ENCODE assay signal across 1 cellular context in genomic region chr10:118754556-118755423, GRCh38.
A peak's percentile ranks its signal among the peaks of the same experiment; 100 is the strongest.
TF ChIP-seq lines count a peak whose summit lies in the region.

Gene CACUL1, minus strand, starts transcription at chr10:118754970. Its CDS starts 208 bp downstream, at chr10:118754762.

TF ChIP-seq in HEK293, 187 proteins besides CTCF, POLR2A, EP300 and RAD21 (continued from another document and continues in another):
- TF ChIP-seq ZNF518A (tag by site-specific recombination; conservative IDR thresholded peaks at IDR 0.05; ENCODE audit: low read depth) (no peak), ZNF843 (tag by site-specific recombination; IDR thresholded peaks at IDR 0.05) (peak; percentile 26; the same call in 1 of the 2 replicates), ZNF426 (tag by site-specific recombination; IDR thresholded peaks at IDR 0.05) (no peak), REPIN1 (tag by site-specific recombination; IDR thresholded peaks at IDR 0.05; ENCODE audit: low read depth) (no peak), ZSCAN5A (tag by site-specific recombination; IDR thresholded peaks at IDR 0.05) (0 out of 2 replicates have a peak, but pooled peaks have one; percentile 44), ZNF324 (tag by site-specific recombination; IDR thresholded peaks at IDR 0.05) (0 out of 2 replicates have a peak, but pooled peaks have one; percentile 13), KLF8 (tag by site-specific recombination; IDR thresholded peaks at IDR 0.05) (peak; percentile 92), ZNF16 (tag by site-specific recombination; IDR thresholded peaks at IDR 0.05; ENCODE audit: low read depth) (no peak), ZNF792 (tag by site-specific recombination; IDR thresholded peaks at IDR 0.05) (no peak), ZNF341 (tag by site-specific recombination; IDR thresholded peaks at IDR 0.05; ENCODE audit: low read depth) (peak; percentile 36; the same call in 1 of the 2 replicates), ZNF510 (tag by site-specific recombination; IDR thresholded peaks at IDR 0.05; ENCODE audit: insufficient replicate concordance) (no peak), ZNF654 (tag by site-specific recombination; IDR thresholded peaks at IDR 0.05; ENCODE audit: low read depth) (no peak), ZNF76 (tag by site-specific recombination; IDR thresholded peaks at IDR 0.05; ENCODE audit: borderline replicate concordance, low read depth) (peak; percentile 76), ZNF658 (tag by site-specific recombination; IDR thresholded peaks at IDR 0.05) (no peak), ZNF692 (tag by site-specific recombination; IDR thresholded peaks at IDR 0.05) (no peak), ZXDB (tag by site-specific recombination; IDR thresholded peaks at IDR 0.05) (peak; percentile 85), SETDB1 (IDR thresholded peaks at IDR 0.05; ENCODE audit: insufficient read length, low read length) (no peak), ZNF138 (tag by site-specific recombination; IDR thresholded peaks at IDR 0.05; ENCODE audit: borderline replicate concordance) (no peak), SP7 (tag by site-specific recombination; IDR thresholded peaks at IDR 0.05) (peak; percentile 73), YY1 (tag by site-specific recombination; IDR thresholded peaks at IDR 0.05) (peak; percentile 75; the same call in 1 of the 2 replicates), ZBTB48 (tag by site-specific recombination; IDR thresholded peaks at IDR 0.05) (peak; percentile 46; the same call in 1 of the 2 replicates), ZNF404 (tag by site-specific recombination; IDR thresholded peaks at IDR 0.05) (no peak), HOXC10 (CRISPR knock-in tag; IDR thresholded peaks at IDR 0.05) (no peak), KLF16 (tag by site-specific recombination; IDR thresholded peaks at IDR 0.05) (peak; percentile 91), ZNF223 (tag by site-specific recombination; IDR thresholded peaks at IDR 0.05) (no peak), ZNF169 (tag by site-specific recombination; IDR thresholded peaks at IDR 0.05) (no peak), ZNF580 (tag by site-specific recombination; IDR thresholded peaks at IDR 0.05) (no peak), ZNF791 (tag by site-specific recombination; IDR thresholded peaks at IDR 0.05) (no peak), ZNF660 (tag by site-specific recombination; IDR thresholded peaks at IDR 0.05) (peak; percentile 61), ZNF184 (tag by site-specific recombination; IDR thresholded peaks at IDR 0.05) (no peak), ZBTB20 (tag by site-specific recombination; IDR thresholded peaks at IDR 0.05) (peak; percentile 85), ZNF785 (tag by site-specific recombination; IDR thresholded peaks at IDR 0.05) (no peak), ZNF202 (tag by site-specific recombination; IDR thresholded peaks at IDR 0.05; ENCODE audit: borderline replicate concordance) (no peak), KLF17 (tag by site-specific recombination; IDR thresholded peaks at IDR 0.05) (no peak; the same call in 1 of the 2 replicates), ZNF473 (tag by site-specific recombination; IDR thresholded peaks at IDR 0.05) (no peak), OSR2 (tag by site-specific recombination; IDR thresholded peaks at IDR 0.05) (peak; percentile 56), ZNF707 (tag by site-specific recombination; IDR thresholded peaks at IDR 0.05) (no peak)
- TF ChIP-seq, protein P1, sequence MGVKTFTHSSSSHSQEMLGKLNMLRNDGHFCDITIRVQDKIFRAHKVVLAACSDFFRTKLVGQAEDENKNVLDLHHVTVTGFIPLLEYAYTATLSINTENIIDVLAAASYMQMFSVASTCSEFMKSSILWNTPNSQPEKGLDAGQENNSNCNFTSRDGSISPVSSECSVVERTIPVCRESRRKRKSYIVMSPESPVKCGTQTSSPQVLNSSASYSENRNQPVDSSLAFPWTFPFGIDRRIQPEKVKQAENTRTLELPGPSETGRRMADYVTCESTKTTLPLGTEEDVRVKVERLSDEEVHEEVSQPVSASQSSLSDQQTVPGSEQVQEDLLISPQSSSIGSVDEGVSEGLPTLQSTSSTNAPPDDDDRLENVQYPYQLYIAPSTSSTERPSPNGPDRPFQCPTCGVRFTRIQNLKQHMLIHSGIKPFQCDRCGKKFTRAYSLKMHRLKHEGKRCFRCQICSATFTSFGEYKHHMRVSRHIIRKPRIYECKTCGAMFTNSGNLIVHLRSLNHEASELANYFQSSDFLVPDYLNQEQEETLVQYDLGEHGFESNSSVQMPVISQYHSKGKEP (tag by site-specific recombination; IDR thresholded peaks at IDR 0.05), result no peak
- TF ChIP-seq, protein P2, sequence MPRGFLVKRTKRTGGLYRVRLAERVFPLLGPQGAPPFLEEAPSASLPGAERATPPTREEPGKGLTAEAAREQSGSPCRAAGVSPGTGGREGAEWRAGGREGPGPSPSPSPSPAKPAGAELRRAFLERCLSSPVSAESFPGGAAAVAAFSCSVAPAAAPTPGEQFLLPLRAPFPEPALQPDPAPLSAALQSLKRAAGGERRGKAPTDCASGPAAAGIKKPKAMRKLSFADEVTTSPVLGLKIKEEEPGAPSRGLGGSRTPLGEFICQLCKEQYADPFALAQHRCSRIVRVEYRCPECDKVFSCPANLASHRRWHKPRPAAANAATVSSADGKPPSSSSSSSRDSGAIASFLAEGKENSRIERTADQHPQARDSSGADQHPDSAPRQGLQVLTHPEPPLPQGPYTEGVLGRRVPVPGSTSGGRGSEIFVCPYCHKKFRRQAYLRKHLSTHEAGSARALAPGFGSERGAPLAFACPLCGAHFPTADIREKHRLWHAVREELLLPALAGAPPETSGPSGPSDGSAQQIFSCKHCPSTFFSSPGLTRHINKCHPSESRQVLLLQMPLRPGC (tag by site-specific recombination; IDR thresholded peaks at IDR 0.05), result no peak
- TF ChIP-seq, protein P3, sequence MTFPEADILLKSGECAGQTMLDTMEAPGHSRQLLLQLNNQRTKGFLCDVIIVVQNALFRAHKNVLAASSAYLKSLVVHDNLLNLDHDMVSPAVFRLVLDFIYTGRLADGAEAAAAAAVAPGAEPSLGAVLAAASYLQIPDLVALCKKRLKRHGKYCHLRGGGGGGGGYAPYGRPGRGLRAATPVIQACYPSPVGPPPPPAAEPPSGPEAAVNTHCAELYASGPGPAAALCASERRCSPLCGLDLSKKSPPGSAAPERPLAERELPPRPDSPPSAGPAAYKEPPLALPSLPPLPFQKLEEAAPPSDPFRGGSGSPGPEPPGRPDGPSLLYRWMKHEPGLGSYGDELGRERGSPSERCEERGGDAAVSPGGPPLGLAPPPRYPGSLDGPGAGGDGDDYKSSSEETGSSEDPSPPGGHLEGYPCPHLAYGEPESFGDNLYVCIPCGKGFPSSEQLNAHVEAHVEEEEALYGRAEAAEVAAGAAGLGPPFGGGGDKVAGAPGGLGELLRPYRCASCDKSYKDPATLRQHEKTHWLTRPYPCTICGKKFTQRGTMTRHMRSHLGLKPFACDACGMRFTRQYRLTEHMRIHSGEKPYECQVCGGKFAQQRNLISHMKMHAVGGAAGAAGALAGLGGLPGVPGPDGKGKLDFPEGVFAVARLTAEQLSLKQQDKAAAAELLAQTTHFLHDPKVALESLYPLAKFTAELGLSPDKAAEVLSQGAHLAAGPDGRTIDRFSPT (tag by site-specific recombination; IDR thresholded peaks at IDR 0.05), result peak; percentile 100
- TF ChIP-seq, protein P4, sequence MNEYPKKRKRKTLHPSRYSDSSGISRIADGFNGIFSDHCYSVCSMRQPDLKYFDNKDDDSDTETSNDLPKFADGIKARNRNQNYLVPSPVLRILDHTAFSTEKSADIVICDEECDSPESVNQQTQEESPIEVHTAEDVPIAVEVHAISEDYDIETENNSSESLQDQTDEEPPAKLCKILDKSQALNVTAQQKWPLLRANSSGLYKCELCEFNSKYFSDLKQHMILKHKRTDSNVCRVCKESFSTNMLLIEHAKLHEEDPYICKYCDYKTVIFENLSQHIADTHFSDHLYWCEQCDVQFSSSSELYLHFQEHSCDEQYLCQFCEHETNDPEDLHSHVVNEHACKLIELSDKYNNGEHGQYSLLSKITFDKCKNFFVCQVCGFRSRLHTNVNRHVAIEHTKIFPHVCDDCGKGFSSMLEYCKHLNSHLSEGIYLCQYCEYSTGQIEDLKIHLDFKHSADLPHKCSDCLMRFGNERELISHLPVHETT (tag by site-specific recombination; IDR thresholded peaks at IDR 0.05), result no peak
- TF ChIP-seq, protein P5, sequence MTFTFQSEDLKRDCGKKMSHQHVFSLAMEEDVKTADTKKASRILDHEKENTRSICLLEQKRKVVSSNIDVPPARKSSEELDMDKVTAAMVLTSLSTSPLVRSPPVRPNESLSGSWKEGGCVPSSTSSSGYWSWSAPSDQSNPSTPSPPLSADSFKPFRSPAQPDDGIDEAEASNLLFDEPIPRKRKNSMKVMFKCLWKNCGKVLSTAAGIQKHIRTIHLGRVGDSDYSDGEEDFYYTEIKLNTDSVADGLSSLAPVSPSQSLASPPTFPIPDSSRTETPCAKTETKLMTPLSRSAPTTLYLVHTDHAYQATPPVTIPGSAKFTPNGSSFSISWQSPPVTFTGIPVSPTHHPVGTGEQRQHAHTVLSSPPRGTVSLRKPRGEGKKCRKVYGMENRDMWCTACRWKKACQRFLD (tag by site-specific recombination; IDR thresholded peaks at IDR 0.05), result no peak
- TF ChIP-seq, protein P6, sequence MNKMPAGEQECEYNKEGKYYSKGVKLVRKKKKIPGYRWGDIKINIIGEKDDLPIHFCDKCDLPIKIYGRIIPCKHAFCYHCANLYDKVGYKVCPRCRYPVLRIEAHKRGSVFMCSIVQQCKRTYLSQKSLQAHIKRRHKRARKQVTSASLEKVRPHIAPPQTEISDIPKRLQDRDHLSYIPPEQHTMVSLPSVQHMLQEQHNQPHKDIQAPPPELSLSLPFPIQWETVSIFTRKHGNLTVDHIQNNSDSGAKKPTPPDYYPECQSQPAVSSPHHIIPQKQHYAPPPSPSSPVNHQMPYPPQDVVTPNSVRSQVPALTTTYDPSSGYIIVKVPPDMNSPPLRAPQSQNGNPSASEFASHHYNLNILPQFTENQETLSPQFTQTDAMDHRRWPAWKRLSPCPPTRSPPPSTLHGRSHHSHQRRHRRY (tag by site-specific recombination; IDR thresholded peaks at IDR 0.05), result no peak
